In the genomic region with DNA sequence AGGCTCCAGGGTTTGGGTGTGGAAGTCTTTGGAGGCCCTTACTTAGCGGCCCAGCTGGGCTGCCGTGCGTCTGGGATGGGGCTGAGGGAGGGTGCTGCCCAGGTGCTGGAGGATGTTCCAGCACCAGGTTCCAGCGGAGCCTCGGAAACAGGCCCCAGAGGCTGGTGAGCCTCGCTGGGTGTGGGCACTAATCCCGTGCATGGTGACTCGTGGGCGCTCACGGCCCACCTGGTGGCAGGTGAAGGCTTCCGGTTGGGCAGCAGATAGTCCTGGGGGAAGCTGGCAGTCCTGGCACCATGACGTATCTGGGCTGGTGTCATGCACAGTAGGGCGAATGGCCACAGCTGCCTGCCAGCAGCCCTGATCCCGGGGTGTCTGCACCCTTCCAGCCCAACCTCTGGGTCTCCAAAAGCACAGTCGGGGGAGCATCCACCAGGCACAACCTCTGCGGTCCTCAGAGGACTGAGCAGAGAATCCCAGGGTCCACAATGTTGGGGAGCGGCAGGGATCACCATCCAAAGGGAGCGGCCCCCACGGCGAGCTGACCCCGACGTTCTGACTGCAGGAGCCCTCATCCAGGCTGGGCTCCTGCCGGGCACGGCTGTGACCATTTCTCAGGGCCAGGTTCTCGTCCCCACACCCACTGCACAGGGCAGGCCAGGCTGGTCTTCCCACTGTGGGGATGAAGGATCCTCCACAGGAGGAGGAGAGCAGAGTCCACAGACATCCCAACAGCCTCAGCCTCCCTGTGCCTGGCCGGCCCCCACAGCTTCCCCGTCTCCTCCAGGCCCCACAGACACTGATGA, we compare ENCODE assay signal across 29 cellular contexts. TPM values are rescaled to one million over a fixed set of nuclear protein-coding genes. Genes with fewer than 3 reads are reported as not detected.
A peak's percentile ranks its signal among the peaks of the same experiment; 100 is the strongest.
DNase-seq lines count a peak whose midpoint lies in the region; ATAC-seq and TF ChIP-seq lines count a peak whose summit lies in the region.
"Had no signal": no experiment of that assay in that cellular context is flagged by ENCODE, and none has a peak within 500 bp of the region (broad histone marks: within the 10 kb centered on the region; RNA-seq: fewer than 3 reads in every experiment).

No MANE protein-coding gene starts in this region.

- no peak overlapping the region for H3K4me3 ChIP-seq in fibroblast of mammary gland (ENCODE audit: control insufficient read depth, low read depth, low read length)
- no peak overlapping the region for H3K4me3 ChIP-seq in left lung
- H3K4me3 ChIP-seq in psoas muscle, result no peak overlapping the region
- no peak overlapping the region for H3K4me3 ChIP-seq in tibial artery
- H3K4me3 ChIP-seq: GM23248, Peyer's patch, skin epidermis, testis had no signal

- H3K27ac ChIP-seq in left lung (no peak overlapping the region), psoas muscle (no peak overlapping the region), tibial artery (no peak overlapping the region)
- H3K27ac ChIP-seq: GM23248, neutrophil, testis had no signal

- no peaks in the 10 kb centered on the region for H3K4me1 Mint-ChIP-seq in CD14-positive monocyte
- H3K4me1 Mint-ChIP-seq: activated naive CD8-positive, alpha-beta T cell treated with anti-CD3 and anti-CD28 coated beads for 36 hours; B cell; memory B cell had no signal

- H3K27me3 ChIP-seq in left lung (no peaks in the 10 kb centered on the region), psoas muscle (ENCODE audit: insufficient read depth in 3 of 3, low read length in 2 of 3) (no peaks in the 10 kb centered on the region), tibial artery (no peaks in the 10 kb centered on the region)
- H3K27me3 ChIP-seq: neutrophil, Peyer's patch, testis had no signal

- peak; percentile 4 for ATAC-seq in left lung
- peak in 1 of 4 donors; percentile 10 for ATAC-seq in psoas muscle
- ATAC-seq in esophagus mucosa, result no peak
- ATAC-seq: CD8-positive, alpha-beta T cell; effector memory CD8-positive, alpha-beta T cell had no signal

- intact Hi-C loops in CD14-positive monocyte (cut with micrococcal nuclease) (no loop called here), left lung (cut with DNase I) (no loop called here), psoas muscle (cut with DNase I) (no loop called here), tibial artery (cut with DNase I; ENCODE audit: low total_unique reads) (loop anchor here (10.0 kb wide), 1 partner anchor 135 kb away; no protein-coding TSS in a partner anchor)

- WGBS in psoas muscle, 3 donors, result 63 to 74% (median 70%) methylated on average over 23 to 27 of the region's 27 CpGs

- no peak overlapping the region for H3K27ac Mint-ChIP-seq in CD14-positive monocyte
- H3K27ac Mint-ChIP-seq: activated naive CD8-positive, alpha-beta T cell treated with anti-CD3 and anti-CD28 coated beads for 36 hours; B cell; CD8-positive, alpha-beta T cell; memory B cell had no signal

- peaks cover 0 to 6% (median 0%) of the 10 kb centered on the region in 7 donors for H3K9me3 Mint-ChIP-seq in CD14-positive monocyte
- H3K9me3 Mint-ChIP-seq: activated naive CD8-positive, alpha-beta T cell treated with anti-CD3 and anti-CD28 coated beads for 36 hours; CD8-positive, alpha-beta T cell; effector memory CD8-positive, alpha-beta T cell; memory B cell had no signal

- peaks cover 0 to 5% (median 0%) of the 10 kb centered on the region in 3 donors for H3K27me3 Mint-ChIP-seq in CD14-positive monocyte (ENCODE audit: low read depth in 3 of 3)
- H3K27me3 Mint-ChIP-seq: activated naive CD8-positive, alpha-beta T cell treated with anti-CD3 and anti-CD28 coated beads for 36 hours; B cell; effector memory CD8-positive, alpha-beta T cell; memory B cell had no signal

- no peaks in the 10 kb centered on the region for H3K36me3 Mint-ChIP-seq in CD14-positive monocyte
- H3K36me3 Mint-ChIP-seq: activated naive CD8-positive, alpha-beta T cell treated with anti-CD3 and anti-CD28 coated beads for 36 hours; memory B cell had no signal

- peak; percentile 39 for DNase-seq in CD14-positive monocyte (ENCODE audit: low spot score)
- peak; percentile 19 for DNase-seq in fibroblast of mammary gland (ENCODE audit: low read depth)
- peak in 1 of 2 donors; percentile 75 for DNase-seq in left lung
- DNase-seq in psoas muscle, result peak; percentile 15 to 49
- DNase-seq in NCI-H82 (lab: John Stamatoyannopoulos, UW), result no peak
- no peak for DNase-seq in tibial artery
- DNase-seq: activated CD4-positive, alpha-beta T cell treated with anti-CD3 and anti-CD28 coated beads for 48 hours; activated effector memory CD4-positive, alpha-beta T cell treated with anti-CD3 and anti-CD28 coated beads, Interleukin-2, amount 50 U/mL, for 16 hours; activated naive CD8-positive, alpha-beta T cell treated with anti-CD3 and anti-CD28 coated beads for 36 hours; activated T-cell treated with anti-CD3 and anti-CD28 coated beads, Interleukin-2, amount 50 U/mL, for 1 hour; caudate nucleus; cortex of kidney; effector memory CD8-positive, alpha-beta T cell; kidney glomerular epithelial cell; NCI-H1048; NCI-H446 treated with DMSO at 0.1 percent for 48 hours; NCI-H774; Peyer's patch; stimulated activated naive CD4-positive, alpha-beta T cell treated with Interleukin-2 at 50 U/mL for 16 hours; testis had no signal

- TF ChIP-seq CTCF in CD14-positive monocyte (IDR thresholded peaks at IDR 0.05) (no peak), fibroblast of mammary gland (conservative IDR thresholded peaks at IDR 0.05; ENCODE audit: control insufficient read depth, insufficient read depth, low read depth, low read length) (no peak), left lung (IDR thresholded peaks at IDR 0.05) (no peak), psoas muscle (IDR thresholded peaks at IDR 0.05) (no peak), tibial artery (IDR thresholded peaks at IDR 0.05) (no peak)

- no peaks in the 10 kb centered on the region for H3K4me1 ChIP-seq in left lung
- H3K4me1 ChIP-seq in psoas muscle, result no peaks in the 10 kb centered on the region
- no peaks in the 10 kb centered on the region for H3K4me1 ChIP-seq in tibial artery
- H3K4me1 ChIP-seq: Peyer's patch, testis had no signal

- H3K4me3 Mint-ChIP-seq in CD14-positive monocyte, result no peak overlapping the region
- H3K4me3 Mint-ChIP-seq: activated naive CD8-positive, alpha-beta T cell treated with anti-CD3 and anti-CD28 coated beads for 36 hours; B cell; CD8-positive, alpha-beta T cell; effector memory CD8-positive, alpha-beta T cell; memory B cell had no signal

- peaks cover 0 to 32% of the 10 kb centered on the region in 2 donors for H3K36me3 ChIP-seq in left lung
- H3K36me3 ChIP-seq in psoas muscle (ENCODE audit: insufficient read depth in 1 of 2, low read depth in 1 of 2), result peaks cover 0 to 10% of the 10 kb centered on the region in 2 donors
- peaks cover 37 to 70% (median 48%) of the 10 kb centered on the region in 3 donors for H3K36me3 ChIP-seq in tibial artery
- H3K36me3 ChIP-seq: neutrophil, Peyer's patch had no signal

- H3K9me3 ChIP-seq in left lung (no peaks in the 10 kb centered on the region), psoas muscle (no peaks in the 10 kb centered on the region), tibial artery (no peaks in the 10 kb centered on the region)
- H3K9me3 ChIP-seq: neutrophil, Peyer's patch, testis had no signal

RNA-seq across cellular contexts. Expression of gene FTCD, which starts 25.3 kb away (rescaled TPM):
- not detected for polyA plus RNA-seq in CD14-positive monocyte
- under 1 TPM; 0.29 to 0.38 TPM for total RNA-seq in left lung
- 1 to 10 TPM in 1 of 4 donors, under 1 TPM in 1, not detected in 2; 0.16 to 2.0 TPM for total RNA-seq in psoas muscle
- polyA plus RNA-seq in psoas muscle, result under 1 TPM in 2 of 3 donors, not detected in 1; 0.03 to 0.09 TPM
- total RNA-seq in esophagus mucosa, result 0.36 TPM
- total RNA-seq: epithelial cell of proximal tubule, GM23248, pulmonary artery endothelial cell had no signal
- polyA plus RNA-seq: GM23248 had no signal

RNA-seq across cellular contexts. Expression of gene COL6A2, which starts 32.1 kb away (rescaled TPM):
- polyA plus RNA-seq in CD14-positive monocyte, result not detected
- 100 to 1,000 TPM; 405 to 474 TPM for total RNA-seq in left lung
- 100 to 1,000 TPM in 2 of 4 donors, 10 to 100 TPM in 2; 56.2 to 122 (median 90.4) TPM for total RNA-seq in psoas muscle
- 10 to 100 TPM; 29.8 to 58.8 (median 47.1) TPM for polyA plus RNA-seq in psoas muscle
- 20.5 TPM for total RNA-seq in esophagus mucosa

RNA-seq across cellular contexts. Expression of gene SPATC1L, which starts 54.2 kb away (rescaled TPM):
- polyA plus RNA-seq in CD14-positive monocyte (1 to 10 TPM; 3.3 to 5.8 TPM), psoas muscle (1 to 10 TPM; 3.7 to 6.0 (median 4.6) TPM)
- total RNA-seq in left lung (10 to 100 TPM in 1 of 2 donors, 1 to 10 TPM in 1; 5.0 to 10.3 TPM), psoas muscle (1 to 10 TPM; 1.9 to 4.6 (median 3.2) TPM), esophagus mucosa (7.2 TPM)

Comparison
In these comparisons a context has a peak if more than half of its experiments do, and no peak if none do; other contexts are left out.
1. DNase-seq: peak in CD14-positive monocyte (single experiment), fibroblast of mammary gland (single experiment) and psoas muscle (2 of 2); none in NCI-H82 (single experiment) and tibial artery (0 of 2).